Comparison of ENCODE assay signal across 9 cellular contexts in the genomic region with DNA sequence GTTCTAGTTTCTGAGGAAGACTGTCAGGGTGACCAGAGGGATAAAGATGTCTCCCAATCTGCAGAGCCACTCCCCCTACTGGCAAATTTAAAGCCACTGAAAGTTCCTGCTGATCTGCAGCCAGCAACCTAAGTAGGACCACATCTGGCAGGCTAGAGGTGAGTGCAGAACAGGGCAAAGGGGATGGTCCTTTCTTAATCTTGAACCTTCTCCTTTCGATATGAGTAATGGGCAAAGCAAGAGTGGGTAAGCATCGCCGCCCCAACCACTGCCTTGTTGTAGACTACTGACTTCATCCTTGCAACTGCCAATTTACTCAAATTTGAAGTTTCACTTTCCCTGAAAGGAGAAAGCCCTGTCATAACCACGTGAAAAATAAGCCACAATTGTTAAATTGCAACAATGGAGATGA. TPM values are rescaled to one million over a fixed set of nuclear protein-coding genes. Genes with fewer than 3 reads are reported as not detected.
DNase-seq lines count a peak whose midpoint lies in the region; ATAC-seq, FAIRE-seq and TF ChIP-seq lines count a peak whose summit lies in the region.
"Had no signal": no experiment of that assay in that cellular context is flagged by ENCODE, and none has a peak within 500 bp of the region (broad histone marks: within the 10 kb centered on the region; RNA-seq: fewer than 3 reads in every experiment).

No MANE protein-coding gene starts in this region.

- BruUV-seq in HepG2 (replicated peaks; lab: Mats Ljungman, UMichigan), result no TSS peak

- H3K4me1 Mint-ChIP-seq in T-helper 2 cell treated with Interferon-gamma antibody and Interleukin-4, amounts not matched to agents 5 μg/mL and 100 μg/mL, for 36 hours (ENCODE audit: low read depth), result peaks cover 30% of the 10 kb centered on the region

- H3K9ac ChIP-seq in HepG2 (ENCODE audit: insufficient read depth, low read depth, low read length), result no peak overlapping the region

- peak overlapping the region; percentile 77 for H3K27ac Mint-ChIP-seq in T-helper 2 cell treated with Interferon-gamma antibody and Interleukin-4, amounts not matched to agents 5 μg/mL and 100 μg/mL, for 36 hours

- peaks cover 0 to 7% of the 10 kb centered on the region in 2 experiments; a peak in 1 of 5 replicates for H3K27me3 ChIP-seq in HepG2 (ENCODE audit: control insufficient read depth in 1 of 2, insufficient read depth in 2 of 2, low read length in 2 of 2)
- no peaks in the 10 kb centered on the region for H3K27me3 ChIP-seq in ascending aorta

- H3K36me3 Mint-ChIP-seq in T-helper 2 cell treated with Interferon-gamma antibody and Interleukin-4, amounts not matched to agents 5 μg/mL and 100 μg/mL, for 36 hours (ENCODE audit: low read depth), result no peaks in the 10 kb centered on the region

- CTCF ChIA-PET in HepG2 (lab: Yijun Ruan, JAX; ENCODE audit: low intra/inter-chr PET ratio, low total read pairs), result no interaction called here

- H3K4me3 Mint-ChIP-seq in T-helper 2 cell treated with Interferon-gamma antibody and Interleukin-4, amounts not matched to agents 5 μg/mL and 100 μg/mL, for 36 hours, result peak overlapping the region; percentile 62

- TF ChIP-seq EP300 in HepG2 (IDR thresholded peaks at IDR 0.05; ENCODE audit: low read depth in 2 of 2, low read length in 2 of 2) (no peak), HepG2 (CRISPR knock-in tag; IDR thresholded peaks at IDR 0.05; ENCODE audit: borderline replicate concordance) (no peak)

- H3K4me3 ChIP-seq in HepG2 (replicated peaks in 1 of 3; ENCODE audit: insufficient read depth in 1 of 3, low read depth in 2 of 3, low read length in 3 of 3) (no peak overlapping the region), ascending aorta (no peak overlapping the region)

- H3K4me1 ChIP-seq in HepG2 (ENCODE audit: insufficient read depth, low read length) (peaks cover 4% of the 10 kb centered on the region), ascending aorta (peaks cover 0 to 9% of the 10 kb centered on the region in 2 donors)

- H3K27ac ChIP-seq in HepG2 (ENCODE audit: extremely low read length, insufficient read depth, low read length), result no peak overlapping the region
- no peak overlapping the region for H3K27ac ChIP-seq in ascending aorta

- no peaks in the 10 kb centered on the region for H3K9me3 ChIP-seq in HepG2 (ENCODE audit: low read length)
- H3K9me3 ChIP-seq in ascending aorta, result no peaks in the 10 kb centered on the region

- TF ChIP-seq RAD21 in HepG2 (CRISPR knock-in tag; IDR thresholded peaks at IDR 0.05), result no peak

- no peak overlapping the region for H2AFZ ChIP-seq in HepG2 (ENCODE audit: low read length)

- in situ Hi-C loops in HepG2 (cut with HindIII; ENCODE audit: extremely low pct_ligation_motif_present, low pct_unique_long_range_greater_than_20kb), result no loop called here

- FAIRE-seq in HepG2 (lab: Jason Lieb, UNC), result no peak

- peaks cover 18% of the 10 kb centered on the region for H3K27me3 Mint-ChIP-seq in T-helper 2 cell treated with Interferon-gamma antibody and Interleukin-4, amounts not matched to agents 5 μg/mL and 100 μg/mL, for 36 hours (ENCODE audit: low read depth)

- H3K36me3 ChIP-seq in HepG2 (replicated peaks in 1 of 2; ENCODE audit: control insufficient read depth in 1 of 2, insufficient read depth in 2 of 2, low read length in 2 of 2), result no peaks in the 10 kb centered on the region
- no peaks in the 10 kb centered on the region for H3K36me3 ChIP-seq in ascending aorta

- H3K79me2 ChIP-seq in HepG2 (ENCODE audit: insufficient read depth, low read length), result no peaks in the 10 kb centered on the region

- ATAC-seq in GM19324 (IDR thresholded peaks at IDR 0.05; ENCODE audit: low FRiP score, unreplicated experiment) (peak; percentile 84), HG03139 (IDR thresholded peaks at IDR 0.05; ENCODE audit: unreplicated experiment) (peak; percentile 96), HepG2 (peak; percentile 64), left colon (no peak)

- no peaks in the 10 kb centered on the region for H4K20me1 ChIP-seq in HepG2 (ENCODE audit: insufficient read depth, low read length)

- peak; percentile 48 for TF ChIP-seq CTCF in HepG2 (CRISPR knock-in tag; IDR thresholded peaks at IDR 0.05)
- TF ChIP-seq CTCF in ascending aorta (IDR thresholded peaks at IDR 0.05), result peak in 1 of 3 experiments; percentile 7

- intact Hi-C loops in HepG2 (cut with micrococcal nuclease; ENCODE audit: unreplicated experiment) (no loop called here), ascending aorta (cut with DNase I) (no loop called here), left colon (cut with DNase I, micrococcal nuclease) (no loop called here)

- DNase-seq in DMS 273 treated with DMSO at 0.1 percent for 48 hours (lab: John Stamatoyannopoulos, UW) (peak; percentile 2), HepG2 (ENCODE audit: low spot score) (peak; percentile 23), NCI-H2107 treated with DMSO at 0.1 percent for 48 hours (lab: John Stamatoyannopoulos, UW; ENCODE audit: unreplicated experiment) (no peak), ascending aorta (ENCODE audit: low spot score in 2 of 2) (no peak), left colon (no peak)
- DNase-seq in T-helper 2 cell treated with Interferon-gamma antibody and Interleukin-4, amounts not matched to agents 5 μg/mL and 100 μg/mL, for 36 hours (ENCODE audit: low spot score), result peak; percentile 81

- no peak overlapping the region for H3K4me2 ChIP-seq in HepG2 (ENCODE audit: low read depth, low read length)

- no peaks in the 10 kb centered on the region for H3K9me3 Mint-ChIP-seq in T-helper 2 cell treated with Interferon-gamma antibody and Interleukin-4, amounts not matched to agents 5 μg/mL and 100 μg/mL, for 36 hours

- no peak for TF ChIP-seq POLR2A in HepG2 (IDR thresholded peaks at IDR 0.05; ENCODE audit: insufficient read depth in 1 of 2, low read depth in 2 of 2, low read length in 2 of 2)

- 41% methylated on average over 4 of the region's 4 CpGs for WGBS in HepG2 (ENCODE audit: low lambda C conversion rate)

- POLR2A ChIA-PET in HepG2 (lab: Yijun Ruan, JAX), result no interaction called here

TF ChIP-seq in HepG2, 621 proteins besides CTCF, POLR2A, EP300 and RAD21:
- no peak for TF ChIP-seq KLF12 (CRISPR knock-in tag; IDR thresholded peaks at IDR 0.05; ENCODE audit: borderline replicate concordance)
- TF ChIP-seq STAG1 (CRISPR knock-in tag; IDR thresholded peaks at IDR 0.05), result peak; percentile 19; the same call in 1 of the 2 replicates
TF ChIP-seq in HepG2: peak in this region for 1.

RNA-seq across cellular contexts. Expression of gene SCUBE2, which starts 30.7 kb away (rescaled TPM):
- total RNA-seq in HepG2 (2016; rRNA removed; fragmentation: Illumina TruSeq; extraction: Trizol) (not detected in 2 replicates), ascending aorta (1.1 TPM), left colon (1 to 10 TPM; 8.3 TPM)
- total RNA-seq in HepG2 (2016; cell fraction: cytosol; rRNA removed; fragmentation: Illumina TruSeq; extraction: Trizol; ENCODE audit: low read depth), result 0.09 TPM in 1 of 2 replicates, not detected in the other
- not detected in 2 replicates for total RNA-seq in HepG2 (2016; cell fraction: insoluble cytoplasmic fraction; rRNA removed; fragmentation: Illumina TruSeq; extraction: Trizol)
- total RNA-seq in HepG2 (2016; cell fraction: membrane; rRNA removed; fragmentation: Illumina TruSeq; extraction: Trizol), result not detected in 2 replicates
- total RNA-seq in HepG2 (2016; cell fraction: nucleus; rRNA removed; fragmentation: Illumina TruSeq; extraction: Trizol), result not detected in 2 replicates
- polyA plus RNA-seq in HepG2 (2011; rRNA removed), result 0.09 TPM in 1 of 2 replicates, not detected in the other
- polyA plus RNA-seq in HepG2 (2011; cell fraction: cytosol; rRNA removed), result 0.03 TPM in 1 of 2 replicates, not detected in the other
- polyA plus RNA-seq in HepG2 (2011; cell fraction: nucleus; rRNA removed), result 0.19 and 0.24 TPM in 2 replicates
- 0.35 TPM in 1 of 2 replicates, not detected in the other for polyA plus RNA-seq in HepG2 (2012)
- not detected in 2 replicates for polyA plus RNA-seq in HepG2 (2016; cell fraction: cytosol; fragmentation: Illumina TruSeq; extraction: Trizol; ENCODE audit: low read depth)
- polyA plus RNA-seq in HepG2 (2016; cell fraction: insoluble cytoplasmic fraction; fragmentation: Illumina TruSeq; extraction: Trizol; ENCODE audit: low read depth), result not detected in 2 replicates
- not detected in 2 replicates for polyA plus RNA-seq in HepG2 (2016; cell fraction: membrane; fragmentation: Illumina TruSeq; extraction: Trizol; ENCODE audit: low read depth)
- polyA plus RNA-seq in HepG2 (2016; cell fraction: nucleus; fragmentation: Illumina TruSeq; extraction: Trizol; ENCODE audit: insufficient read depth, low read depth), result not detected in 2 replicates
- 0.82 TPM in 1 of 2 replicates, not detected in the other for polyA minus RNA-seq in HepG2 (2011; rRNA and poly(A)+ RNA removed; ENCODE audit: low replicate concordance)
- polyA minus RNA-seq in HepG2 (2011; cell fraction: cytosol; rRNA and poly(A)+ RNA removed), result not detected in 2 replicates
- polyA minus RNA-seq in HepG2 (2011; cell fraction: nucleus; rRNA and poly(A)+ RNA removed), result 0.90 and 2.0 TPM in 2 replicates
- total RNA-seq: NCI-H460 had no signal

RNA-seq across cellular contexts. Expression of gene NRIP3, which starts 56.9 kb away (rescaled TPM):
- 0.07 and 0.24 TPM in 2 replicates for total RNA-seq in HepG2 (2016; rRNA removed; fragmentation: Illumina TruSeq; extraction: Trizol)
- not detected in 2 replicates for total RNA-seq in HepG2 (2016; cell fraction: cytosol; rRNA removed; fragmentation: Illumina TruSeq; extraction: Trizol; ENCODE audit: low read depth)
- total RNA-seq in HepG2 (2016; cell fraction: insoluble cytoplasmic fraction; rRNA removed; fragmentation: Illumina TruSeq; extraction: Trizol), result 0.04 and 0.06 TPM in 2 replicates
- 0.07 and 0.12 TPM in 2 replicates for total RNA-seq in HepG2 (2016; cell fraction: membrane; rRNA removed; fragmentation: Illumina TruSeq; extraction: Trizol)
- total RNA-seq in HepG2 (2016; cell fraction: nucleus; rRNA removed; fragmentation: Illumina TruSeq; extraction: Trizol), result not detected in 2 replicates
- polyA plus RNA-seq in HepG2 (2011; rRNA removed), result 0.03 and 0.04 TPM in 2 replicates
- 0.04 and 0.06 TPM in 2 replicates for polyA plus RNA-seq in HepG2 (2011; cell fraction: cytosol; rRNA removed)
- 0.05 and 0.19 TPM in 2 replicates for polyA plus RNA-seq in HepG2 (2011; cell fraction: nucleus; rRNA removed)
- 0.07 and 0.12 TPM in 2 replicates for polyA plus RNA-seq in HepG2 (2012)
- polyA plus RNA-seq in HepG2 (2016; cell fraction: cytosol; fragmentation: Illumina TruSeq; extraction: Trizol; ENCODE audit: low read depth), result not detected in 2 replicates
- polyA plus RNA-seq in HepG2 (2016; cell fraction: insoluble cytoplasmic fraction; fragmentation: Illumina TruSeq; extraction: Trizol; ENCODE audit: low read depth), result not detected in 2 replicates
- polyA plus RNA-seq in HepG2 (2016; cell fraction: membrane; fragmentation: Illumina TruSeq; extraction: Trizol; ENCODE audit: low read depth), result not detected in 2 replicates
- polyA plus RNA-seq in HepG2 (2016; cell fraction: nucleus; fragmentation: Illumina TruSeq; extraction: Trizol; ENCODE audit: insufficient read depth, low read depth), result not detected in 2 replicates
- 0.06 TPM in 1 of 2 replicates, not detected in the other for polyA minus RNA-seq in HepG2 (2011; rRNA and poly(A)+ RNA removed; ENCODE audit: low replicate concordance)
- not detected in 2 replicates for polyA minus RNA-seq in HepG2 (2011; cell fraction: cytosol; rRNA and poly(A)+ RNA removed)
- not detected in 2 replicates for polyA minus RNA-seq in HepG2 (2011; cell fraction: nucleus; rRNA and poly(A)+ RNA removed)
- total RNA-seq in ascending aorta, result 7.7 TPM
- total RNA-seq in left colon, result under 1 TPM; 0.27 to 0.75 TPM

Comparison
In these comparisons a context has a peak if more than half of its experiments do, and no peak if none do; other contexts are left out.
1. DNase-seq: peak in DMS 273 treated with DMSO at 0.1 percent for 48 hours (single experiment), T-helper 2 cell treated with Interferon-gamma antibody and Interleukin-4, amounts not matched to agents 5 μg/mL and 100 μg/mL, for 36 hours (single experiment) and HepG2 (single experiment); none in NCI-H2107 treated with DMSO at 0.1 percent for 48 hours (single experiment), ascending aorta (0 of 2) and left colon (0 of 2).